ENCODE assay signal across 8 cellular contexts in genomic region chr4:99404595-99405287, GRCh38. TPM values are rescaled to one million over a fixed set of nuclear protein-coding genes. Genes with fewer than 3 reads are reported as not detected.
DNase-seq lines count a peak whose midpoint lies in the region; ATAC-seq and TF ChIP-seq lines count a peak whose summit lies in the region.

No MANE protein-coding gene starts in this region.

- H3K27me3 ChIP-seq in thoracic aorta (replicated peaks; ENCODE audit: insufficient read depth) = no peaks in the 10 kb centered on the region

- ATAC-seq in HG02798 (IDR thresholded peaks at IDR 0.05; ENCODE audit: poor library complexity, unreplicated experiment) (peak; percentile 83), Right ventricle myocardium superior (ENCODE audit: poor library complexity) (peak; percentile 51), thoracic aorta (ENCODE audit: insufficient number of reproducible peaks, low FRiP score, low read depth) (peak; percentile 69)

- intact Hi-C loops in Right ventricle myocardium superior (cut with DNase I) = loop anchor here (2.0 to 10.0 kb wide), 3 partner anchors 200 to 462 kb away; no protein-coding TSS in a partner anchor

- TF ChIP-seq CTCF in RWPE1 (conservative IDR thresholded peaks at IDR 0.05; ENCODE audit: low read depth) (no peak), thoracic aorta (IDR thresholded peaks at IDR 0.05) (no peak)

- POLR2A ChIA-PET in RWPE1 (lab: Yijun Ruan, JAX; ENCODE audit: low non-redundant PET) = no interaction called here

- H3K27ac ChIP-seq in RWPE1 (no peak overlapping the region), thoracic aorta (peak overlapping the region; percentile 91 to 95)

- H3K4me1 ChIP-seq in thoracic aorta (ENCODE audit: control insufficient read depth in 1 of 2, low read depth in 2 of 2) = peaks cover 22 to 78% of the 10 kb centered on the region in 2 donors

- CTCF ChIA-PET in RWPE1 (lab: Yijun Ruan, JAX) = interaction anchor here (0.6 to 1.5 kb wide), 6 partner anchors 10 to 408 kb away, joined by 3 to 6 read pairs (median 3); no protein-coding TSS in a partner anchor

- in situ Hi-C loops in GM18951 (cut with MboI; ENCODE audit: low sequenced_read_pairs, unreplicated experiment) = loop anchor here (10.0 kb wide), 1 partner anchor 280 kb away; no protein-coding TSS in a partner anchor
- in situ Hi-C loops in KBM-7 (cut with MboI; ENCODE audit: low pct_unique_long_range_greater_than_20kb, low sequenced_read_pairs) = no loop called here

- H3K4me3 ChIP-seq in thoracic aorta = no peak overlapping the region

- peak; percentile 12 for TF ChIP-seq POLR2A in GM18951 (IDR thresholded peaks at IDR 0.05; ENCODE audit: extremely low read depth, insufficient read depth, insufficient read length)

- no peaks in the 10 kb centered on the region for H3K36me3 ChIP-seq in thoracic aorta

- DNase-seq in RWPE1 (ENCODE audit: low spot score) (peak; percentile 72), Right ventricle myocardium superior (no peak), thoracic aorta (ENCODE audit: low spot score) (no peak), KBM-7 (no peak), NCI-H526 (lab: John Stamatoyannopoulos, UW) (no peak), NCI-H2196 treated with DMSO at 0.1 percent for 48 hours (lab: John Stamatoyannopoulos, UW; ENCODE audit: unreplicated experiment) (no peak)

- no peaks in the 10 kb centered on the region for H3K9me3 ChIP-seq in thoracic aorta

RNA-seq across cellular contexts. Expression of gene ADH7, which starts 30.4 kb away (rescaled TPM):
- total RNA-seq in Right ventricle myocardium superior (not detected), thoracic aorta (not detected)

RNA-seq across cellular contexts. Expression of gene ADH1C, which starts 52.2 kb away (rescaled TPM):
- total RNA-seq in Right ventricle myocardium superior = 6.9 TPM
- total RNA-seq in thoracic aorta = 1 to 10 TPM; 4.5 to 5.4 TPM
